ENCODE assay signal across 9 cellular contexts in the genomic region with DNA sequence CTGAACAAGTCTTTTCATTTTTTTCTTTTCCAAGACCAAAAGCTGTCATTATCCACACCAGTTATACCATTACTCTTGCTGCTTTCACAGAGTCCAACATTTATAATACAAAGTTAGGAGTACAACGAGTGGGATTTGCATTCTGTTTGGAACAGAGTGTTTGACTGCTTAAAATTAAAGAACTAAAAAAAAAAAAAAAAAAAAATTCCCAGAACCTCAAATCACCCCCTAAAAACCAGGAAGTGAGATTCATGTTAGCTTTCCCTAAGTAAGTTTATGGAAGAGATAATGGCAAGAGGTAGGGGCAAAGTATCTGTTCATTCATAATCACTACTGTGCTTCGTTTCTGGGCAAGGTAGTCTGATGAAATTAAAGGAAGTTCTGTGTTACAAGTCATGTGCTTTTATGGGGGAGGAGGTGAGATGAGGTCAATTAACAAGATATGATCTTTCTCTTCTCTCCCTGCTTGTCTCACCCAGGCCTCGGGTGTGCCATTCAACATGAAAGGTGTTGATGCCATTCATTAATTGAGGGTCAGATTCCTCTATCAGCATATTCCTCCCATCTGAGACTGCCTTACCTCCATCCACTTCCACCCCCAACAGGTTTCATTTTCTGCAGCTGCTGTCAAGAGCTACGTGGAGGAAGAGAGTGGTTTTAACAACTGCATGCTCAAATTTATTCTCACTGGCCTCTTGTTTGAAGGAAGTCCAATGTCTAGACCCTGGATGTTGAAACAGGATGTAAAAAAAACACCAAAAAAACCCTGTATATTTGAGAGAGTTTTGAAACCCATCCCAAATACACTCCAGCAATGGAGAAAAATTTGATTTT. TPM values are rescaled to one million over a fixed set of nuclear protein-coding genes. Genes with fewer than 3 reads are reported as not detected.
DNase-seq lines count a peak whose midpoint lies in the region; ATAC-seq, FAIRE-seq and TF ChIP-seq lines count a peak whose summit lies in the region.
"Had no signal": no experiment of that assay in that cellular context is flagged by ENCODE, and none has a peak within 500 bp of the region (broad histone marks: within the 10 kb centered on the region; RNA-seq: fewer than 3 reads in every experiment).

No MANE protein-coding gene starts in this region.

- ATAC-seq in GM21423 (IDR thresholded peaks at IDR 0.05; ENCODE audit: unreplicated experiment): peak; percentile 71

- TF ChIP-seq POLR2A in lower leg skin (IDR thresholded peaks at IDR 0.05): no peak

- no peak for TF ChIP-seq CTCF in coronary artery (IDR thresholded peaks at IDR 0.05)
- TF ChIP-seq CTCF in lower leg skin (IDR thresholded peaks at IDR 0.05): no peak

- peak; percentile 98 for FAIRE-seq in GM18507 (lab: Jason Lieb, UNC)
- FAIRE-seq: keratinocyte had no signal

- H3K27ac Mint-ChIP-seq in activated CD4-positive, alpha-beta memory T cell treated with anti-CD3 and anti-CD28 coated beads, Interleukin-2, amount 10 ng/mL, durations not matched to agents 7 days and 5 days: peak overlapping the region; percentile 75

- DNase-seq in GM18507 (ENCODE audit: extremely low spot score, insufficient read length, low read depth): no peak
- peak in 40 of 76 experiments; percentile 2 to 68 (median 28) for DNase-seq in HUDEP-2 (lab: John Stamatoyannopoulos, UW; ENCODE audit: unreplicated experiment in 76 of 76)
- DNase-seq in activated CD4-positive, alpha-beta memory T cell treated with anti-CD3 and anti-CD28 coated beads, Interleukin-2, amount 10 ng/mL, durations not matched to agents 7 days and 5 days: peak; percentile 26
- peak; percentile 47 for DNase-seq in myocyte (ENCODE audit: low read depth)
- DNase-seq in coronary artery (ENCODE audit: low spot score): no peak
- DNase-seq in lower leg skin (ENCODE audit: low spot score in 2 of 2): no peak
- DNase-seq in NCI-H526 (lab: John Stamatoyannopoulos, UW): no peak

- H3K4me3 ChIP-seq in coronary artery (no peak overlapping the region), lower leg skin (ENCODE audit: low read depth, poor library complexity, severe bottlenecking) (no peak overlapping the region)

- H3K36me3 Mint-ChIP-seq in activated CD4-positive, alpha-beta memory T cell treated with anti-CD3 and anti-CD28 coated beads, Interleukin-2, amount 10 ng/mL, durations not matched to agents 7 days and 5 days (ENCODE audit: low read depth): no peaks in the 10 kb centered on the region

- no peaks in the 10 kb centered on the region for H3K9me3 Mint-ChIP-seq in activated CD4-positive, alpha-beta memory T cell treated with anti-CD3 and anti-CD28 coated beads, Interleukin-2, amount 10 ng/mL, durations not matched to agents 7 days and 5 days

- CTCF ChIA-PET in activated CD4-positive, alpha-beta memory T cell treated with anti-CD3 and anti-CD28 coated beads, Interleukin-2, amount 10 ng/mL, durations not matched to agents 7 days and 5 days (lab: Charles Lee): no interaction called here

- H3K4me3 Mint-ChIP-seq in activated CD4-positive, alpha-beta memory T cell treated with anti-CD3 and anti-CD28 coated beads, Interleukin-2, amount 10 ng/mL, durations not matched to agents 7 days and 5 days: peak overlapping the region; percentile 38

- peaks cover 17% of the 10 kb centered on the region for H3K4me1 Mint-ChIP-seq in activated CD4-positive, alpha-beta memory T cell treated with anti-CD3 and anti-CD28 coated beads, Interleukin-2, amount 10 ng/mL, durations not matched to agents 7 days and 5 days

- POLR2A ChIA-PET in activated CD4-positive, alpha-beta memory T cell treated with anti-CD3 and anti-CD28 coated beads, Interleukin-2, amount 10 ng/mL, durations not matched to agents 7 days and 5 days (lab: Charles Lee): interaction anchor here (0.6 kb wide), 1 partner anchor 161 kb away, joined by 3 read pairs; no protein-coding TSS in a partner anchor

- no peak overlapping the region for H3K27ac ChIP-seq in coronary artery

- 45 to 55% methylated on average over 4 of the region's 4 CpGs for WGBS in lower leg skin, 2 donors

- intact Hi-C loops in lower leg skin (cut with DNase I; ENCODE audit: low total_unique reads): no loop called here

- no peaks in the 10 kb centered on the region for H3K27me3 Mint-ChIP-seq in activated CD4-positive, alpha-beta memory T cell treated with anti-CD3 and anti-CD28 coated beads, Interleukin-2, amount 10 ng/mL, durations not matched to agents 7 days and 5 days

RNA-seq across cellular contexts. Expression of a gene that starts 58.1 kb away (rescaled TPM):
- total RNA-seq in activated CD4-positive, alpha-beta memory T cell treated with anti-CD3 and anti-CD28 coated beads, Interleukin-2, amount 10 ng/mL, durations not matched to agents 7 days and 5 days: under 1 TPM; 0.68 to 0.70 TPM
- 5.5 and 12.6 TPM in 2 replicates for total RNA-seq in myocyte
- 7.9 TPM for polyA plus RNA-seq in myocyte (2012)
- total RNA-seq in lower leg skin: 10 to 100 TPM; 23.4 to 53.7 (median 29.3) TPM

Comparison
In these comparisons a context has a peak if more than half of its experiments do, and no peak if none do; other contexts are left out.
1. DNase-seq: peak in HUDEP-2 (40 of 76), activated CD4-positive, alpha-beta memory T cell treated with anti-CD3 and anti-CD28 coated beads, Interleukin-2, amount 10 ng/mL, durations not matched to agents 7 days and 5 days (single experiment) and myocyte (single experiment); none in GM18507 (single experiment), coronary artery (single experiment), lower leg skin (0 of 2) and NCI-H526 (0 of 2).